In genomic region chr1:961132-961652, GRCh38 we compare ENCODE assay signal across 8 cellular contexts. TPM values are rescaled to one million over a fixed set of nuclear protein-coding genes. Genes with fewer than 3 reads are reported as not detected.
A peak's percentile ranks its signal among the peaks of the same experiment; 100 is the strongest.
DNase-seq lines count a peak whose midpoint lies in the region; ATAC-seq and TF ChIP-seq lines count a peak whose summit lies in the region.

No MANE protein-coding gene starts in this region.

- H3K9me2 ChIP-seq in SU-DHL-6 (replicated peaks; ENCODE audit: insufficient read depth, low read length) = no peaks in the 10 kb centered on the region

- ATAC-seq in GM21737 (IDR thresholded peaks at IDR 0.05; ENCODE audit: unreplicated experiment) (peak; percentile 3), HG02981 (IDR thresholded peaks at IDR 0.05; ENCODE audit: unreplicated experiment) (no peak), HG02759 (IDR thresholded peaks at IDR 0.05; ENCODE audit: unreplicated experiment) (no peak)

- H3K36me3 Mint-ChIP-seq in glutamatergic neuron (ENCODE audit: unreplicated experiment) = no peaks in the 10 kb centered on the region

- H3K9ac ChIP-seq in SU-DHL-6 (ENCODE audit: low read length) = peak overlapping the region; percentile 64
- peak overlapping the region in 1 of 3 donors; percentile 70 for H3K9ac ChIP-seq in skeletal muscle tissue (ENCODE audit: low read depth in 1 of 3, low read length in 3 of 3)

- H3K9me3 Mint-ChIP-seq in glutamatergic neuron (ENCODE audit: unreplicated experiment) = peaks cover 7% of the 10 kb centered on the region

- H3K4me3 ChIP-seq in SU-DHL-6 (ENCODE audit: insufficient read depth, low read length, poor library complexity, severe bottlenecking) (peak overlapping the region; percentile 66), skeletal muscle tissue (ENCODE audit: low read length in 3 of 3) (peak overlapping the region in 2 of 3 donors; percentile 56 to 73)

- no peak overlapping the region for H3K27ac Mint-ChIP-seq in glutamatergic neuron (ENCODE audit: unreplicated experiment)

- no peaks in the 10 kb centered on the region for H4K20me1 ChIP-seq in SU-DHL-6 (ENCODE audit: low read depth, low read length)

- H3K27me3 ChIP-seq in SU-DHL-6 (ENCODE audit: low read length) (no peaks in the 10 kb centered on the region), skeletal muscle tissue (ENCODE audit: control insufficient read depth in 3 of 3, insufficient read depth in 3 of 3, low read length in 3 of 3) (peaks cover 0 to 15% (median 8%) of the 10 kb centered on the region in 3 donors)

- peaks cover 18% of the 10 kb centered on the region for H3K79me2 ChIP-seq in SU-DHL-6 (ENCODE audit: insufficient read depth, low read length)

- DNase-seq in glutamatergic neuron (no peak), HPDE6-E6E7 (ENCODE audit: extremely low spot score) (no peak), NAMALWA (ENCODE audit: low spot score) (no peak)

- H3K4me2 ChIP-seq in SU-DHL-6 (ENCODE audit: low read depth, low read length, poor library complexity, severe bottlenecking) = peak overlapping the region; percentile 75

- H3K4me1 ChIP-seq in skeletal muscle tissue (ENCODE audit: control insufficient read depth in 3 of 3, insufficient read depth in 3 of 3, low read length in 3 of 3) = peaks cover 20 to 34% (median 27%) of the 10 kb centered on the region in 3 donors

- H3K36me3 ChIP-seq in SU-DHL-6 (ENCODE audit: low read length) (no peaks in the 10 kb centered on the region), skeletal muscle tissue (ENCODE audit: control insufficient read depth in 3 of 3, insufficient read depth in 3 of 3, low read length in 3 of 3) (peaks cover 8 to 12% (median 11%) of the 10 kb centered on the region in 3 donors)

- H3K9me3 ChIP-seq in SU-DHL-6 (ENCODE audit: insufficient read depth, low read length) (no peaks in the 10 kb centered on the region), skeletal muscle tissue (ENCODE audit: control insufficient read depth in 3 of 3, low read length in 3 of 3) (no peaks in the 10 kb centered on the region)

- peaks cover 7% of the 10 kb centered on the region for H3K4me1 Mint-ChIP-seq in glutamatergic neuron (ENCODE audit: low read depth, unreplicated experiment)

- H3K4me3 Mint-ChIP-seq in glutamatergic neuron (ENCODE audit: unreplicated experiment) = peak overlapping the region; percentile 64

- peaks cover 5% of the 10 kb centered on the region for H3K27me3 Mint-ChIP-seq in glutamatergic neuron (ENCODE audit: unreplicated experiment)

- no peak overlapping the region for H2AFZ ChIP-seq in SU-DHL-6 (ENCODE audit: low read depth, low read length, severe bottlenecking)

- H3K27ac ChIP-seq in SU-DHL-6 (ENCODE audit: low read depth, low read length) = no peak overlapping the region
- no peak overlapping the region for H3K27ac ChIP-seq in skeletal muscle tissue (ENCODE audit: low read depth, low read length)

- no peak for TF ChIP-seq CTCF in SU-DHL-6 (IDR thresholded peaks at IDR 0.05; ENCODE audit: insufficient read depth, low read length, poor library complexity, severe bottlenecking)
- no peak for TF ChIP-seq CTCF in glutamatergic neuron (IDR thresholded peaks at IDR 0.05; ENCODE audit: partially characterized antibody, unreplicated experiment)

- H3F3A ChIP-seq in SU-DHL-6 (ENCODE audit: insufficient read depth) = no peaks in the 10 kb centered on the region

RNA-seq across cellular contexts. Expression of gene KLHL17, which starts 0.8 kb away (rescaled TPM):
- total RNA-seq in glutamatergic neuron (ENCODE audit: unreplicated experiment) = 103 TPM
- total RNA-seq in skeletal muscle tissue = 1.0 TPM

RNA-seq across cellular contexts. Expression of gene NOC2L, which starts 2.1 kb away (rescaled TPM):
- total RNA-seq in glutamatergic neuron (ENCODE audit: unreplicated experiment) (90.3 TPM), skeletal muscle tissue (47.0 TPM)

RNA-seq across cellular contexts. Expression of gene PLEKHN1, which starts 5.1 kb away (rescaled TPM):
- total RNA-seq in glutamatergic neuron (ENCODE audit: unreplicated experiment) (0.29 TPM), skeletal muscle tissue (not detected)

RNA-seq across cellular contexts. Expression of gene PERM1, which starts 20.7 kb away (rescaled TPM):
- total RNA-seq in glutamatergic neuron (ENCODE audit: unreplicated experiment) (0.32 TPM), skeletal muscle tissue (3.1 TPM)

RNA-seq across cellular contexts. Expression of gene SAMD11, which starts 37.5 kb away (rescaled TPM):
- 46.2 TPM for total RNA-seq in glutamatergic neuron (ENCODE audit: unreplicated experiment)
- total RNA-seq in skeletal muscle tissue = 3.7 TPM

Comparison
In these comparisons a context has a peak if more than half of its experiments do, and no peak if none do; other contexts are left out.
1. RNA of gene KLHL17, which starts 0.8 kb away (total RNA-seq): 103 TPM in glutamatergic neuron (single experiment); 1.0 TPM in skeletal muscle tissue (single experiment); every median in the first group is over 10 times any median in the second.